In the genomic region with DNA sequence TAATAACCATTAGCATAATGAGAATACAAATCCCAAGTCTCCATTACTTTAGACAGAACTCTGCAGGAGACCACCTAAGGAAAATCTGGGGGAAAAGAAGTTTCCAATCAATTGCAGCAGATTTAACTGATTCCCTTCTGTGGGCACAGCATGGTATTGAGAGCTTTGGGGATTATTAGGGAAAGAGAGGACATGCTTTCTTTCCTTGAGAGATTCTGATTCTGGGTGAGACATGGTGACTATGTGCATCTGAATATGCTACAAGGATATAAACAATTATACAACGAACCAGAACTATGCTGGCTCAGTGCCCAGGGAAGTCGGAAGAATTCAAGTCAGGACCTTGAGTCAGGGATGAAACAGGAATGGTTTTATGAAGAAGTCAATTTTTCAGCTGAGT, we compare ENCODE assay signal across 12 cellular contexts.
DNase-seq lines count a peak whose midpoint lies in the region; ATAC-seq, FAIRE-seq and TF ChIP-seq lines count a peak whose summit lies in the region.
"Had no signal": no experiment of that assay in that cellular context is flagged by ENCODE, and none has a peak within 500 bp of the region (broad histone marks: within the 10 kb centered on the region; RNA-seq: fewer than 3 reads in every experiment).

No MANE protein-coding gene starts in this region.

- H2AFZ ChIP-seq in H9 (ENCODE audit: low read length) (no peak overlapping the region), astrocyte (ENCODE audit: low read depth, low read length) (no peak overlapping the region)

- peak overlapping the region; percentile 31 for H3K4me2 ChIP-seq in H9 (ENCODE audit: insufficient read depth, insufficient read length, low read length)
- H3K4me2 ChIP-seq in astrocyte (ENCODE audit: low read length) = peak overlapping the region; percentile 52

- no peak overlapping the region for H3K4ac ChIP-seq in H9 (ENCODE audit: low read depth, low read length)

- peaks cover 9% of the 10 kb centered on the region for H3K4me1 ChIP-seq in H9 (ENCODE audit: insufficient read depth, low read length)
- H3K4me1 ChIP-seq in astrocyte (ENCODE audit: insufficient read depth, low read length) = peaks cover 13% of the 10 kb centered on the region
- H3K4me1 ChIP-seq in small intestine (ENCODE audit: control insufficient read depth in 2 of 2, insufficient read depth in 1 of 2, low read depth in 1 of 2, low read length in 1 of 2) = no peaks in the 10 kb centered on the region

- H3K9me3 ChIP-seq in H9 (ENCODE audit: control insufficient read depth, low read depth, low read length) = peaks cover 20% of the 10 kb centered on the region
- H3K9me3 ChIP-seq in astrocyte (ENCODE audit: insufficient read depth, low read depth, low read length) = peaks cover 3% of the 10 kb centered on the region
- no peaks in the 10 kb centered on the region for H3K9me3 ChIP-seq in small intestine (ENCODE audit: control insufficient read depth, low read depth)

- H2BK15ac ChIP-seq in H9 (ENCODE audit: low read depth, low read length) = no peak overlapping the region

- H3K27me3 ChIP-seq in H9 (ENCODE audit: insufficient read depth, low read length) (no peaks in the 10 kb centered on the region), astrocyte (ENCODE audit: insufficient read depth, low read length) (no peaks in the 10 kb centered on the region), small intestine (ENCODE audit: control insufficient read depth in 2 of 2, insufficient read depth in 2 of 2, low read length in 2 of 2) (peaks cover 0 to 3% of the 10 kb centered on the region in 2 donors)

- H3K4me1 Mint-ChIP-seq in H9 (peaks cover 62% of the 10 kb centered on the region in 2 experiments), astrocyte (ENCODE audit: low read depth, unreplicated experiment) (peaks cover 8% of the 10 kb centered on the region)

- H3K9me3 Mint-ChIP-seq in H9 (peaks cover 24 to 29% of the 10 kb centered on the region in 2 experiments), astrocyte (ENCODE audit: unreplicated experiment) (peaks cover 8% of the 10 kb centered on the region)

- H3K27ac ChIP-seq in H9 (ENCODE audit: insufficient read length, low read depth, low read length) (peak overlapping the region; percentile 88), astrocyte (ENCODE audit: low read depth, low read length) (no peak overlapping the region), small intestine (ENCODE audit: low read depth in 1 of 2, low read length in 1 of 2) (no peak overlapping the region)

- no peak overlapping the region for H3K18ac ChIP-seq in H9 (ENCODE audit: insufficient read length, low read depth, low read length)

- ATAC-seq in HG03196 (IDR thresholded peaks at IDR 0.05; ENCODE audit: unreplicated experiment) (no peak), HG03095 (IDR thresholded peaks at IDR 0.05; ENCODE audit: unreplicated experiment) (no peak)

- H3K27me3 Mint-ChIP-seq in H9 (ENCODE audit: low read depth) (no peaks in the 10 kb centered on the region; the same call in 1 of the 2 replicates), astrocyte (ENCODE audit: low read depth, unreplicated experiment) (no peaks in the 10 kb centered on the region)
- H3K27me3 Mint-ChIP-seq: dendritic cell treated with granulocyte-macrophage colony-stimulating factor and Interleukin-4, amounts not matched to agents 40 ng/mL and 50 ng/mL, for 4 days had no signal

- H4K20me1 ChIP-seq in H9 (ENCODE audit: control insufficient read depth, insufficient read depth, insufficient read length) (no peaks in the 10 kb centered on the region), astrocyte (ENCODE audit: insufficient read depth, low read length) (no peaks in the 10 kb centered on the region)

- H2AK5ac ChIP-seq in H9 (ENCODE audit: insufficient read length, low read length) = no peak overlapping the region

- H3K4me3 ChIP-seq in astrocyte (ENCODE audit: insufficient read depth, low read depth, low read length) (no peak overlapping the region), small intestine (ENCODE audit: low read depth in 1 of 2, low read length in 2 of 2) (no peak overlapping the region)

- H4K91ac ChIP-seq in H9 (ENCODE audit: insufficient read length, low read depth, low read length) = no peak overlapping the region

- no peak overlapping the region for H3K23ac ChIP-seq in H9 (ENCODE audit: insufficient read length, low read depth, low read length)

- peak overlapping the region; percentile 22 to 58; a peak in 4 of 5 replicates for H3K4me3 Mint-ChIP-seq in H9
- H3K4me3 Mint-ChIP-seq in astrocyte (ENCODE audit: unreplicated experiment) = no peak overlapping the region
- H3K4me3 Mint-ChIP-seq: activated T-helper 1 cell treated with anti-CD3 and anti-CD28 coated beads, Interleukin-12 subunit alpha, Interleukin-12 subunit beta, Interleukin-2, Interleukin-4 antibody, amounts not matched to agents 30 ng/mL and 10 ng/mL and 1 ng/mL, durations not matched to agents 14 hours and 24 hours and 36 hours; dendritic cell treated with granulocyte-macrophage colony-stimulating factor and Interleukin-4, amounts not matched to agents 40 ng/mL and 50 ng/mL, for 4 days had no signal

- H3K36me3 Mint-ChIP-seq in H9 (ENCODE audit: insufficient read depth in 1 of 3, low read depth in 3 of 3) = peaks cover 20 to 31% (median 22%) of the 10 kb centered on the region in 3 experiments
- H3K36me3 Mint-ChIP-seq in astrocyte (ENCODE audit: low read depth, unreplicated experiment) = peaks cover 4% of the 10 kb centered on the region

- TF ChIP-seq CTCF in H9 (conservative IDR thresholded peaks at IDR 0.05) = no peak
- no peak for TF ChIP-seq CTCF in astrocyte (IDR thresholded peaks at IDR 0.05; ENCODE audit: insufficient read depth, low read depth, low read length)

- no peaks in the 10 kb centered on the region for H3K23me2 ChIP-seq in H9 (ENCODE audit: insufficient read length, low read depth, low read length, poor library complexity, severe bottlenecking)

- H4K5ac ChIP-seq in H9 (ENCODE audit: insufficient read length, low read depth, low read length) = no peak overlapping the region

- no peak overlapping the region for H2BK5ac ChIP-seq in H9 (ENCODE audit: insufficient read length, low read length)

- DNase-seq in H9 = no peak
- peak; percentile 87 for DNase-seq in astrocyte (ENCODE audit: low read depth)
- DNase-seq in glomerular visceral epithelial cell (ENCODE audit: extremely low spot score) = peak; percentile 41
- DNase-seq in small intestine = peak; percentile 5
- DNase-seq in cerebellum (ENCODE audit: low spot score) = no peak
- no peak for DNase-seq in activated gamma-delta T cell (lab: John Stamatoyannopoulos, UW)

- H3K9ac ChIP-seq in H9 (ENCODE audit: extremely low read depth, insufficient read length, low read length) = no peak overlapping the region
- no peak overlapping the region for H3K9ac ChIP-seq in astrocyte (ENCODE audit: low read length)

- H2BK120ac ChIP-seq in H9 (ENCODE audit: low read depth, low read length, poor library complexity, severe bottlenecking) = no peak overlapping the region

- no peak overlapping the region for H3K56ac ChIP-seq in H9 (ENCODE audit: insufficient read length, low read depth, low read length)

- H2BK12ac ChIP-seq in H9 (ENCODE audit: insufficient read length, low read depth, low read length) = no peak overlapping the region

- FAIRE-seq in astrocyte (lab: Jason Lieb, UNC) (peak; percentile 69), small intestine (lab: Jason Lieb, UNC) (no peak)
- FAIRE-seq: islet of Langerhans had no signal

- no peaks in the 10 kb centered on the region for H3K36me3 ChIP-seq in astrocyte (ENCODE audit: insufficient read depth, low read length)
- no peaks in the 10 kb centered on the region for H3K36me3 ChIP-seq in small intestine (ENCODE audit: control insufficient read depth in 2 of 2, insufficient read depth in 2 of 2, low read length in 2 of 2)

- H4K8ac ChIP-seq in H9 (replicated peaks; ENCODE audit: insufficient read length, low read depth, low read length) = no peak overlapping the region

- no peak overlapping the region for H3T11ph ChIP-seq in H9 (ENCODE audit: low read length)

- H2BK20ac ChIP-seq in H9 (ENCODE audit: low read depth, low read length, poor library complexity, severe bottlenecking) = peak overlapping the region; percentile 50

- WGBS in H9 (ENCODE audit: extremely low coverage, insufficient read length, low lambda C conversion rate) = no CpG with 5 or more reads among the region's 2 CpGs
- WGBS in small intestine, 3 donors = 18 to 29% (median 24%) methylated on average over 2 of the region's 2 CpGs

- H3K79me2 ChIP-seq in H9 (ENCODE audit: insufficient read depth, low read length) (no peaks in the 10 kb centered on the region), astrocyte (ENCODE audit: insufficient read depth, low read length) (no peaks in the 10 kb centered on the region)

- H3K27ac Mint-ChIP-seq in H9 = peak overlapping the region; percentile 55 to 94 (median 83)
- no peak overlapping the region for H3K27ac Mint-ChIP-seq in astrocyte (ENCODE audit: unreplicated experiment)
- H3K27ac Mint-ChIP-seq: activated T-helper 1 cell treated with anti-CD3 and anti-CD28 coated beads, Interleukin-12 subunit alpha, Interleukin-12 subunit beta, Interleukin-2, Interleukin-4 antibody, amounts not matched to agents 30 ng/mL and 10 ng/mL and 1 ng/mL, durations not matched to agents 14 hours and 24 hours and 36 hours; dendritic cell treated with granulocyte-macrophage colony-stimulating factor and Interleukin-4, amounts not matched to agents 40 ng/mL and 50 ng/mL, for 4 days; progenitor cell of endocrine pancreas had no signal

- no peak overlapping the region for H3K14ac ChIP-seq in H9 (ENCODE audit: insufficient read depth, low read length)

- no peaks in the 10 kb centered on the region for H3K79me1 ChIP-seq in H9 (ENCODE audit: insufficient read depth, low read depth, low read length, poor library complexity, severe bottlenecking)

Comparison
In these comparisons a context has a peak if more than half of its experiments do, and no peak if none do; other contexts are left out.
1. DNase-seq: peak in astrocyte (single experiment), glomerular visceral epithelial cell (single experiment) and small intestine (single experiment); none in H9 (single experiment), cerebellum (single experiment) and activated gamma-delta T cell (single experiment).